Comparison of ENCODE assay signal across 13 cellular contexts in genomic region chr2:46982356-46983064, GRCh38. TPM values are rescaled to one million over a fixed set of nuclear protein-coding genes. Genes with fewer than 3 reads are reported as not detected.
DNase-seq lines count a peak whose midpoint lies in the region; ATAC-seq, FAIRE-seq and TF ChIP-seq lines count a peak whose summit lies in the region.
"Had no signal": no experiment of that assay in that cellular context is flagged by ENCODE, and none has a peak within 500 bp of the region (broad histone marks: within the 10 kb centered on the region; RNA-seq: fewer than 3 reads in every experiment).

No MANE protein-coding gene starts in this region.

- no peaks in the 10 kb centered on the region for H3K9me3 ChIP-seq in GM12878 (replicated peaks; ENCODE audit: control insufficient read depth, insufficient read depth, low read length)
- H3K9me3 ChIP-seq in spleen = no peaks in the 10 kb centered on the region
- H3K9me3 ChIP-seq in osteoblast (ENCODE audit: low read depth, low read length) = no peaks in the 10 kb centered on the region

- H3K9me3 Mint-ChIP-seq in IgD-negative memory B cell = no peaks in the 10 kb centered on the region
- H3K9me3 Mint-ChIP-seq in Calu3 (ENCODE audit: low read depth, unreplicated experiment) = no peaks in the 10 kb centered on the region
- H3K9me3 Mint-ChIP-seq: central memory CD8-positive, alpha-beta T cell; nephron had no signal

- CTCF ChIA-PET in GM12878 (lab: Yijun Ruan, JAX) (interaction anchor here (0.7 to 1.6 kb wide), 11 partner anchors 11 to 420 kb away, joined by 3 to 5 read pairs (median 4); partner anchors contain the start of gene MSH2), Calu3 (lab: Charles Lee) (interaction anchor here (0.6 to 1.4 kb wide), 3 partner anchors 14 to 293 kb away, joined by 3 to 6 read pairs (median 5); no protein-coding TSS in a partner anchor)

- no peak for FAIRE-seq in GM12878 (lab: Jason Lieb, UNC)
- FAIRE-seq: G401.6 had no signal

- H2AFZ ChIP-seq in GM12878 (ENCODE audit: control insufficient read depth, low read depth, low read length) (no peak overlapping the region), osteoblast (ENCODE audit: low read length) (no peak overlapping the region)

- H3K4me1 ChIP-seq in GM12878 (ENCODE audit: control insufficient read depth, insufficient read depth, low read length) (peaks cover 82% of the 10 kb centered on the region), spleen (peaks cover 65 to 100% (median 99%) of the 10 kb centered on the region in 6 donors), osteoblast (ENCODE audit: insufficient read depth, low read length) (peaks cover 38% of the 10 kb centered on the region)

- H3K4me3 Mint-ChIP-seq in IgD-negative memory B cell = peak overlapping the region; percentile 80 to 94 (median 91)
- no peak overlapping the region for H3K4me3 Mint-ChIP-seq in Calu3 (ENCODE audit: low read depth, unreplicated experiment)
- H3K4me3 Mint-ChIP-seq: central memory CD8-positive, alpha-beta T cell; nephron had no signal

- DNase-seq in GM06990 (ENCODE audit: extremely low read depth, insufficient read length) = no peak
- DNase-seq in GM12878 (ENCODE audit: low read depth, low spot score) = no peak
- DNase-seq in spleen = no peak
- no peak for DNase-seq in iPS-NIHi7 (ENCODE audit: extremely low spot score)
- no peak for DNase-seq in osteoblast (ENCODE audit: insufficient read length, low spot score, missing footprints)
- DNase-seq in Calu3 = no peak
- DNase-seq: activated CD4-positive, CD25-positive, alpha-beta regulatory T cell; NCI-H1092; stimulated activated CD4-positive, alpha-beta T cell treated with anti-CD3 and anti-CD28 coated beads, Interleukin-2, amount 100 ng/mL, for 48 hours had no signal

- H3K79me2 ChIP-seq in GM12878 (ENCODE audit: control insufficient read depth, insufficient read depth, low read length) = peaks cover 28% of the 10 kb centered on the region
- H3K79me2 ChIP-seq in osteoblast (ENCODE audit: insufficient read depth, low read length) = peaks cover 29% of the 10 kb centered on the region

- WGBS in GM12878 (ENCODE audit: insufficient coverage, insufficient replicate concordance, low lambda C conversion rate, missing lambda C conversion rate) = 5% methylated on average over 5 of the region's 5 CpGs
- WGBS in spleen, 5 donors = 73 to 85% (median 77%) methylated on average over 5 of the region's 5 CpGs

- SMC1A ChIA-PET in GM12878 (lab: Charles Lee; ENCODE audit: uncharacterized antibody, unreplicated experiment) = interaction anchor here (0.6 to 2.9 kb wide), 5 partner anchors 9 to 321 kb away, joined by 3 to 19 read pairs (median 5); no protein-coding TSS in a partner anchor

- H3K9ac ChIP-seq in GM12878 (ENCODE audit: control insufficient read depth, insufficient read depth, low read length) = peak overlapping the region; percentile 67

- no peak for TF ChIP-seq RAD21 in GM12878 (IDR thresholded peaks at IDR 0.05; ENCODE audit: insufficient read depth, low read depth, low read length)

- no peak for TF ChIP-seq POLR2A in GM12878 (IDR thresholded peaks at IDR 0.05; ENCODE audit: low read depth, low read length)
- TF ChIP-seq POLR2A in spleen (IDR thresholded peaks at IDR 0.05) = no peak

- H3K27me3 ChIP-seq in GM06990 (replicated peaks; ENCODE audit: control insufficient read depth, insufficient read depth, low read length) (no peaks in the 10 kb centered on the region), GM12878 (replicated peaks in 1 of 2; ENCODE audit: control insufficient read depth in 2 of 2, insufficient read depth in 2 of 2, low read length in 1 of 2) (no peaks in the 10 kb centered on the region), spleen (replicated peaks in 1 of 7) (no peaks in the 10 kb centered on the region), osteoblast (ENCODE audit: insufficient read depth, low read length) (no peaks in the 10 kb centered on the region)

- no peak for TF ChIP-seq EP300 in GM12878 (IDR thresholded peaks at IDR 0.05; ENCODE audit: borderline replicate concordance in 1 of 2, control insufficient read depth in 1 of 2, low read depth in 2 of 2, low read length in 2 of 2)

- H3K4me3 ChIP-seq in GM06990 (replicated peaks; ENCODE audit: low read depth, low read length) = peak overlapping the region; percentile 21
- peak overlapping the region; percentile 41; the same call in 1 of the 2 replicates for H3K4me3 ChIP-seq in GM12878
- peak overlapping the region in 1 of 8 donors; percentile 18 for H3K4me3 ChIP-seq in spleen
- H3K4me3 ChIP-seq in osteoblast (ENCODE audit: insufficient read depth, low read length) = no peak overlapping the region

- H4K20me1 ChIP-seq in GM12878 (ENCODE audit: control insufficient read depth, insufficient read depth) = no peaks in the 10 kb centered on the region
- H4K20me1 ChIP-seq in osteoblast (ENCODE audit: insufficient read depth, low read length) = peaks cover 26% of the 10 kb centered on the region

- H3K27ac Mint-ChIP-seq in IgD-negative memory B cell (peak overlapping the region; percentile 96 to 99 (median 97)), Calu3 (ENCODE audit: unreplicated experiment) (no peak overlapping the region)

- POLR2A ChIA-PET in GM12878 (lab: Charles Lee) = interaction anchor here (0.6 to 3.1 kb wide), 15 partner anchors 47 to 1458 kb away, joined by 3 to 9 read pairs (median 4); partner anchors contain the start of genes MCFD2 and MSH2

- no peak for TF ChIP-seq CTCF in GM06990 (IDR thresholded peaks at IDR 0.05; ENCODE audit: insufficient read depth, low read length, poor library complexity, severe bottlenecking)
- no peak for TF ChIP-seq CTCF in GM12878 (IDR thresholded peaks at IDR 0.05 in 2 of 3, conservative IDR thresholded peaks at IDR 0.05 in 1 of 3; ENCODE audit: control insufficient read depth in 2 of 3, extremely low read depth in 1 of 3, insufficient read depth in 1 of 3, low read depth in 3 of 3, low read length in 3 of 3)
- TF ChIP-seq CTCF in spleen (IDR thresholded peaks at IDR 0.05 in 8 of 11, conservative IDR thresholded peaks at IDR 0.05 in 3 of 11) = no peak
- no peak for TF ChIP-seq CTCF in osteoblast (IDR thresholded peaks at IDR 0.05; ENCODE audit: extremely low read depth, low read depth, low read length)
- TF ChIP-seq CTCF in Calu3 (IDR thresholded peaks at IDR 0.05; ENCODE audit: unreplicated experiment) = no peak

- BruUV-seq in GM12878 (replicated peaks; lab: Mats Ljungman, UMichigan) = no TSS peak
- no TSS peak for BruUV-seq in Calu3 (replicated peaks; lab: Mats Ljungman, UMichigan)

- H3K27ac ChIP-seq in GM12878 (ENCODE audit: control insufficient read depth, insufficient read depth) = peak overlapping the region; percentile 89
- H3K27ac ChIP-seq in spleen = peak overlapping the region; percentile 62 to 90 (median 78)
- no peak overlapping the region for H3K27ac ChIP-seq in osteoblast (ENCODE audit: low read depth, low read length)

- H3K36me3 Mint-ChIP-seq in IgD-negative memory B cell (peaks cover 9% of the 10 kb centered on the region), Calu3 (ENCODE audit: insufficient read depth, unreplicated experiment) (peaks cover 33% of the 10 kb centered on the region)

- intact Hi-C loops in GM12878 (cut with micrococcal nuclease; ENCODE audit: unreplicated experiment) = loop anchor here (1.0 to 5.0 kb wide), 3 partner anchors 40 to 420 kb away; partner anchors contain the start of genes MCFD2 and MSH2
- intact Hi-C loops in spleen (cut with DNase I; ENCODE audit: low total_unique reads) = no loop called here
- intact Hi-C loops in Calu3 (cut with micrococcal nuclease; ENCODE audit: unreplicated experiment) = no loop called here

- peak; percentile 10 for ATAC-seq in GM12878

- H3K36me3 ChIP-seq in GM06990 (ENCODE audit: control insufficient read depth, insufficient read depth, low read length) (peaks cover 7% of the 10 kb centered on the region), GM12878 (ENCODE audit: control insufficient read depth in 2 of 2, insufficient read depth in 2 of 2, low read length in 1 of 2) (peaks cover 9% of the 10 kb centered on the region in 2 experiments; a peak in 3 of 4 replicates), spleen (peaks cover 0 to 64% (median 5%) of the 10 kb centered on the region in 6 donors), osteoblast (ENCODE audit: insufficient read depth, low read length) (peaks cover 64% of the 10 kb centered on the region)

- H3K4me1 Mint-ChIP-seq in IgD-negative memory B cell = peaks cover 63 to 66% (median 63%) of the 10 kb centered on the region in 3 donors
- peaks cover 30% of the 10 kb centered on the region for H3K4me1 Mint-ChIP-seq in Calu3 (ENCODE audit: low read depth, unreplicated experiment)

- no peaks in the 10 kb centered on the region for H3K27me3 Mint-ChIP-seq in IgD-negative memory B cell
- H3K27me3 Mint-ChIP-seq in Calu3 (ENCODE audit: unreplicated experiment) = no peaks in the 10 kb centered on the region
- H3K27me3 Mint-ChIP-seq: central memory CD8-positive, alpha-beta T cell had no signal

- peak overlapping the region; percentile 67 for H3K4me2 ChIP-seq in GM12878 (ENCODE audit: control insufficient read depth, insufficient read depth)
- H3K4me2 ChIP-seq in osteoblast (ENCODE audit: insufficient read depth, low read length) = no peak overlapping the region

- RAD21 ChIA-PET in GM12878 (lab: Charles Lee; ENCODE audit: unreplicated experiment) = interaction anchor here (0.9 to 2.2 kb wide), 12 partner anchors 10 to 1399 kb away, joined by 3 to 8 read pairs (median 4); no protein-coding TSS in a partner anchor

- in situ Hi-C loops in GM12878 (cut with MboI) = no loop called here

RNA-seq across cellular contexts. Expression of gene TTC7A, which starts 41.5 kb away (rescaled TPM):
- polyA plus RNA-seq in IgD-negative memory B cell (46.9 TPM), GM12878 (2011; rRNA removed) (9.8 and 18.7 TPM in 2 replicates), GM12878 (2014; fragmentation: Illumina TruSeq; extraction: Trizol) (12.4 and 25.4 TPM in 2 replicates), GM12878 (2014; fragmentation: Nextera tagmentation; extraction: Ambion mirVana) (1 to 10 TPM; 2.1 to 3.5 TPM), GM12878 (2014; rRNA removed) (28.3 and 28.8 TPM in 2 replicates), GM12878 (2016; fragmentation: Nextera tagmentation; extraction: Ambion mirVana) (10 to 100 TPM in 1 of 2 experiments, 1 to 10 TPM in 1; 7.5 to 24.2 TPM), spleen (10 to 100 TPM; 13.6 to 37.6 (median 17.7) TPM)
- total RNA-seq in GM12878 (2013; cell fraction: nucleolus; rRNA removed) = 82.8 and 96.3 TPM in 2 replicates
- total RNA-seq in GM12878 (2014; rRNA removed) (32.3 and 32.5 TPM in 2 replicates), GM12878 (2014; rRNA removed; fragmentation: Illumina TruSeq; extraction: Trizol) (13.4 and 13.8 TPM in 2 replicates), GM12878 (2021) (50.8 and 51.6 TPM in 2 replicates), spleen (10 to 100 TPM; 40.3 to 59.0 (median 47.6) TPM), osteoblast (41.0 and 44.5 TPM in 2 replicates), Calu3 (2022) (26.2 and 28.4 TPM in 2 replicates)
- 9.5 TPM for polyA plus RNA-seq in GM12878 (2011; ENCODE audit: low read depth)
- polyA plus RNA-seq in GM12878 (2011; cell fraction: cytosol; rRNA removed) = 23.4 and 25.5 TPM in 2 replicates
- polyA plus RNA-seq in GM12878 (2011; cell fraction: nucleus; rRNA removed) = 62.3 and 80.4 TPM in 2 replicates
- polyA plus RNA-seq in GM12878 (2012) = 22.5 and 22.9 TPM in 2 replicates
- polyA minus RNA-seq in GM12878 (2011; rRNA and poly(A)+ RNA removed) = 25.9 and 47.3 TPM in 2 replicates
- 10.2 and 13.3 TPM in 2 replicates for polyA minus RNA-seq in GM12878 (2011; cell fraction: cytosol; rRNA and poly(A)+ RNA removed)
- 30.1 and 47.2 TPM in 2 replicates for polyA minus RNA-seq in GM12878 (2011; cell fraction: nucleus; rRNA and poly(A)+ RNA removed)
